In the genomic region with DNA sequence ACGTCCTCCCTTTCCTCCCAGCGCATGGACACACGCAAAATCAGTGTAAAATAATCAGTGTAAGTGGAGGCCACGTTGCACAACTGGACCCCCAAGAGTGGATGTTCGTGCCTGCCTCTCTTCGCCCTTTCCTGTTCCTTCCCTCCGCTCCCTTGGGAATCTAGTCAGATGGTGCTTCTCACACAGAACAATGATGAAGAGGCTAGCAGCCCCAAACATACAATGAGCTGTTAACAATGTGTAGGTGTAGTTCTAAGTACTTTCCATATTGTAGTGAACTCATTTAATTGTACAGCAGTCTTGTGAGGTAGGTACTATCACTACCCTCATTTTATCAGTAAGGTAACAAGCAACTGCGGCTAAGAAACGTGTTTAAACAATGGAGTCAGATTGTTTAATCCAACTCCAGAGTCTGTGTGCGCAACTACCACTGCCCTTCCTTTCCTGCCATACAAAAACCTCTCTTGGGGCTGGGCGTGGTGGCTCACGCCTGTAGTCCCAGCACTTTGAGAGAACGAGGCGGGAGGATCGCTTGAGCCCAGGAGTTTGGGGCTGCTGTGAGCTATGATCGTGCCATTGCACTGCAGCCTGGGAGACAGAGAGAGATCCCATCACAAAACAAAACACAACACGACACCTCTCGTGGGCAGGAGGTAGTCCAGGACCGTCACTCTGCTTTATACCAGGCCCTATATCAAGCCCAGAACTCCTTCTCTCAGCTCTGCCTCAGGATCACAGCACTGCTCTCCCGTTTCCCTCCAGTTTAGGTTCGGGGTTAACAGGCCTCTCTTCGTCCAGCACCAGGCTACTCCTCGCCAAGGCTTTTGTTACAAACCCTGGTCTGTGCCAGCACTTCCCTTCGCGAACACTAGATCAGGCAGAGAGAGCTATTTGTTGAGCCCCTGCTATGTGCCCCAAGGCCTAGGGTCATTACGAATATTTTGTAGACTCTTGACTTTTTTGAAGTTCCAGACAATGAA, we compare ENCODE assay signal across 8 cellular contexts. TPM values are rescaled to one million over a fixed set of nuclear protein-coding genes. Genes with fewer than 3 reads are reported as not detected.
DNase-seq lines count a peak whose midpoint lies in the region; ATAC-seq and TF ChIP-seq lines count a peak whose summit lies in the region.

No MANE protein-coding gene starts in this region.

- H3K14ac ChIP-seq in IMR-90 (replicated peaks; ENCODE audit: low read depth, low read length), result peak overlapping the region; percentile 88

- peak overlapping the region; percentile 59 for H2BK120ac ChIP-seq in IMR-90 (ENCODE audit: low read depth, low read length)

- H2AK9ac ChIP-seq in IMR-90 (replicated peaks; ENCODE audit: low read depth, low read length, poor library complexity), result peak overlapping the region; percentile 99

- peak overlapping the region; percentile 94 for H3K4me2 ChIP-seq in IMR-90 (ENCODE audit: low read depth, low read length)

- peaks cover 6% of the 10 kb centered on the region; the same call in 1 of the 2 replicates for H3K9me1 ChIP-seq in IMR-90 (ENCODE audit: insufficient read depth, low read length)

- 50% methylated on average over 7 of the region's 26 CpGs; no CpG with 5 or more reads in 1 of the 2 experiments for WGBS in IMR-90 (ENCODE audit: extremely low coverage in 2 of 2, insufficient read length in 1 of 2), 2 experiments
- WGBS in iPS DF 6.9 (ENCODE audit: insufficient coverage, insufficient read length), result no CpG with 5 or more reads among the region's 26 CpGs

- H3K56ac ChIP-seq in IMR-90 (ENCODE audit: extremely low read depth, insufficient read depth, low read length), result peak overlapping the region; percentile 82

- H3K27me3 ChIP-seq in IMR-90 (ENCODE audit: control insufficient read depth, insufficient read depth, low read length) (no peaks in the 10 kb centered on the region), iPS DF 6.9 (ENCODE audit: control insufficient read depth, insufficient read depth, low read length) (peaks cover 3% of the 10 kb centered on the region)

- CTCF ChIA-PET in IMR-90 (lab: Yijun Ruan, JAX), result interaction anchor here (1.1 to 1.4 kb wide), 2 partner anchors 15 to 17 kb away, joined by 4 read pairs; no protein-coding TSS in a partner anchor

- peak overlapping the region; percentile 94 for H3K23ac ChIP-seq in IMR-90 (ENCODE audit: low read depth, low read length)

- peak overlapping the region; percentile 74 for H3K18ac ChIP-seq in IMR-90 (ENCODE audit: low read depth, low read length)

- H3K79me1 ChIP-seq in IMR-90 (ENCODE audit: low read depth in 1 of 2, low read length in 2 of 2), result peaks cover 17 to 43% of the 10 kb centered on the region in 2 experiments

- peak overlapping the region; percentile 99 for H2AFZ ChIP-seq in IMR-90 (replicated peaks; ENCODE audit: low read length, poor library complexity)

- H3K27ac ChIP-seq in IMR-90 (ENCODE audit: insufficient read depth, low read length) (peak overlapping the region; percentile 85), iPS DF 6.9 (ENCODE audit: low read length) (no peak overlapping the region)

- peak overlapping the region; percentile 92 for H3K4ac ChIP-seq in IMR-90 (ENCODE audit: low read depth, low read length)

- peak overlapping the region; percentile 2; the same call in 1 of the 2 replicates for H2BK20ac ChIP-seq in IMR-90 (ENCODE audit: low read depth, low read length)

- POLR2A ChIA-PET in IMR-90 (lab: Charles Lee; ENCODE audit: unreplicated experiment), result no interaction called here

- dilution Hi-C loops in IMR-90 (cut with HindIII; ENCODE audit: low sequenced_read_pairs, unreplicated experiment), result no loop called here

- H4K91ac ChIP-seq in IMR-90 (ENCODE audit: insufficient read depth, low read depth, low read length), result peak overlapping the region; percentile 90

- no peaks in the 10 kb centered on the region for H4K20me1 ChIP-seq in IMR-90 (ENCODE audit: insufficient read depth, low read length)

- DNase-seq in COLO668 (lab: John Stamatoyannopoulos, UW; ENCODE audit: unreplicated experiment) (peak; percentile 41), IMR-90 (peak; percentile 59), amniotic epithelial cell (ENCODE audit: low read depth) (peak; percentile 43), iPS DF 6.9 (ENCODE audit: low read depth, low spot score) (no peak), skeletal muscle cell (ENCODE audit: low read depth) (peak; percentile 54), glomerular visceral epithelial cell (ENCODE audit: extremely low spot score) (no peak), midbrain (lab: John Stamatoyannopoulos, UW) (no peak), NCI-H1048 (lab: John Stamatoyannopoulos, UW) (no peak)

- peak overlapping the region; percentile 53 for H4K5ac ChIP-seq in IMR-90 (ENCODE audit: low read depth, low read length)

- H3K9me3 ChIP-seq in IMR-90 (ENCODE audit: control insufficient read depth, insufficient read depth, low read length), result no peaks in the 10 kb centered on the region
- H3K9me3 ChIP-seq in iPS DF 6.9 (ENCODE audit: control insufficient read depth, insufficient read depth, low read length), result no peaks in the 10 kb centered on the region

- no peak for TF ChIP-seq RAD21 in IMR-90 (IDR thresholded peaks at IDR 0.05; ENCODE audit: low read length)

- peak overlapping the region; percentile 94 to 96 for H4K8ac ChIP-seq in IMR-90 (ENCODE audit: low read depth in 2 of 2, low read length in 2 of 2)

- peak overlapping the region; percentile 85 for H2BK5ac ChIP-seq in IMR-90 (ENCODE audit: low read depth, low read length, poor library complexity, severe bottlenecking)

- in situ Hi-C loops in IMR-90 (cut with MboI; ENCODE audit: low sequenced_read_pairs), result no loop called here

- no peaks in the 10 kb centered on the region for H3K36me3 ChIP-seq in IMR-90 (ENCODE audit: control insufficient read depth, insufficient read depth, low read length)
- no peaks in the 10 kb centered on the region for H3K36me3 ChIP-seq in iPS DF 6.9 (ENCODE audit: control insufficient read depth, insufficient read depth, low read length)

- H3K4me3 ChIP-seq in IMR-90 (ENCODE audit: insufficient read depth, low read depth, low read length) (peak overlapping the region; percentile 61), iPS DF 6.9 (ENCODE audit: low read length) (peak overlapping the region; percentile 68; the same call in 1 of the 2 replicates), skeletal muscle cell (ENCODE audit: low read depth, low read length) (peak overlapping the region; percentile 70)

- no TSS peak for BruUV-seq in IMR-90 (replicated peaks; lab: Mats Ljungman, UMichigan)

- no peak for TF ChIP-seq CTCF in IMR-90 (conservative IDR thresholded peaks at IDR 0.05; ENCODE audit: low read depth, low read length)

- peak; percentile 2 for ATAC-seq in IMR-90 (ENCODE audit: low read depth)

- peak overlapping the region; percentile 86 for H3K9ac ChIP-seq in IMR-90 (ENCODE audit: low read depth, low read length)

- peak overlapping the region; percentile 71; the same call in 2 of the 3 replicates for H2BK15ac ChIP-seq in IMR-90 (ENCODE audit: low read depth, low read length)

- intact Hi-C loops in IMR-90 (cut with micrococcal nuclease), result loop anchor here (5.0 kb wide), 1 partner anchor 149 kb away; a partner anchor contains a TSS

- H3K4me1 ChIP-seq in IMR-90 (ENCODE audit: control insufficient read depth, insufficient read depth, low read length) (peaks cover 5% of the 10 kb centered on the region), iPS DF 6.9 (ENCODE audit: control insufficient read depth, insufficient read depth, low read length) (no peaks in the 10 kb centered on the region)

- peak overlapping the region; percentile 97 for H2AK5ac ChIP-seq in IMR-90 (ENCODE audit: low read depth, low read length)

- TF ChIP-seq POLR2A in IMR-90 (IDR thresholded peaks at IDR 0.05; ENCODE audit: low read depth, low read length), result no peak

TF ChIP-seq in IMR-90, 13 proteins besides CTCF, POLR2A, EP300 and RAD21:
- TF ChIP-seq CEBPB (IDR thresholded peaks at IDR 0.05; ENCODE audit: low read depth, low read length), result peak; percentile 78
- no peak for TF ChIP-seq BHLHE40 (IDR thresholded peaks at IDR 0.05; ENCODE audit: low read depth, low read length)
- no peak for TF ChIP-seq RFX5 (IDR thresholded peaks at IDR 0.05; ENCODE audit: low read depth, low read length)
TF ChIP-seq in IMR-90: peak in this region for 1.

RNA-seq across cellular contexts. Expression of a gene that starts 1.1 kb away (rescaled TPM):
- 146 and 191 TPM in 2 replicates for total RNA-seq in IMR-90 (2012; rRNA removed)
- 99.0 and 126 TPM in 2 replicates for polyA plus RNA-seq in IMR-90 (2012; rRNA removed)
- 82.9 and 154 TPM in 2 replicates for polyA plus RNA-seq in IMR-90 (2012; cell fraction: cytosol; rRNA removed)
- 58.8 and 68.7 TPM in 2 replicates for polyA plus RNA-seq in IMR-90 (2012; cell fraction: nucleus; rRNA removed; ENCODE audit: low replicate concordance)

Comparison
In these comparisons a context has a peak if more than half of its experiments do, and no peak if none do; other contexts are left out.
1. DNase-seq: peak in COLO668 (single experiment), IMR-90 (single experiment), amniotic epithelial cell (single experiment) and skeletal muscle cell (single experiment); none in iPS DF 6.9 (single experiment), glomerular visceral epithelial cell (single experiment), midbrain (single experiment) and NCI-H1048 (single experiment).
2. Peak in every context shown above with its lines, with median percentiles within 50 percentile points of each other: H3K4me3 ChIP-seq.